12 cellular contexts compared by ENCODE assay signal in genomic region chr11:14318581-14318981, GRCh38. TPM values are rescaled to one million over a fixed set of nuclear protein-coding genes. Genes with fewer than 3 reads are reported as not detected.
DNase-seq lines count a peak whose midpoint lies in the region; ATAC-seq lines count a peak whose summit lies in the region.
"Had no signal": no experiment of that assay in that cellular context is flagged by ENCODE, and none has a peak within 500 bp of the region (broad histone marks: within the 10 kb centered on the region; RNA-seq: fewer than 3 reads in every experiment).

No MANE protein-coding gene starts in this region.

- H3K27ac Mint-ChIP-seq in IgD-negative memory B cell: peak overlapping the region in 2 of 3 donors; percentile 23 to 89

- peak overlapping the region; percentile 39 to 70 (median 62) for H3K4me3 Mint-ChIP-seq in IgD-negative memory B cell

- peak; percentile 43 for DNase-seq in EH (ENCODE audit: low read depth)
- peak; percentile 7 to 50 for DNase-seq in dermis microvascular lymphatic vessel endothelial cell (ENCODE audit: low read depth in 2 of 2)
- peak; percentile 39 to 51 for DNase-seq in lung microvascular endothelial cell (ENCODE audit: low read depth in 2 of 2)
- no peak for DNase-seq in activated CD4-positive, alpha-beta T cell treated with anti-CD3 and anti-CD28 coated beads, Interleukin-2, amount 50 U/mL, for 48 hours
- DNase-seq in NCI-H774 (lab: John Stamatoyannopoulos, UW): no peak
- DNase-seq in D341Med (ENCODE audit: low spot score): no peak
- DNase-seq: body of pancreas, DMS153, islet precursor cell, NCI-H2171 treated with DMSO at 0.1 percent for 48 hours had no signal

- no peaks in the 10 kb centered on the region for H3K36me3 Mint-ChIP-seq in IgD-negative memory B cell

- peaks cover 69 to 78% (median 70%) of the 10 kb centered on the region in 3 donors for H3K4me1 Mint-ChIP-seq in IgD-negative memory B cell

- ATAC-seq in HG02852 (IDR thresholded peaks at IDR 0.05; ENCODE audit: unreplicated experiment): no peak
- ATAC-seq: body of pancreas had no signal

- peaks cover 2% of the 10 kb centered on the region for H3K27me3 Mint-ChIP-seq in IgD-negative memory B cell

- peaks cover 0 to 1% (median 0%) of the 10 kb centered on the region in 3 donors for H3K9me3 Mint-ChIP-seq in IgD-negative memory B cell

RNA-seq across cellular contexts. Expression of gene RRAS2, which starts 40.4 kb away (rescaled TPM):
- polyA plus RNA-seq in IgD-negative memory B cell: 80.3 TPM
- total RNA-seq in dermis microvascular lymphatic vessel endothelial cell: 97.5 and 104 TPM in 2 replicates
- total RNA-seq in lung microvascular endothelial cell: 96.5 and 119 TPM in 2 replicates

Comparison
In these comparisons a context has a peak if more than half of its experiments do, and no peak if none do; other contexts are left out.
1. DNase-seq: peak in EH (single experiment), dermis microvascular lymphatic vessel endothelial cell (2 of 2) and lung microvascular endothelial cell (2 of 2); none in activated CD4-positive, alpha-beta T cell treated with anti-CD3 and anti-CD28 coated beads, Interleukin-2, amount 50 U/mL, for 48 hours (0 of 2), NCI-H774 (single experiment) and D341Med (single experiment).